In the genomic region with DNA sequence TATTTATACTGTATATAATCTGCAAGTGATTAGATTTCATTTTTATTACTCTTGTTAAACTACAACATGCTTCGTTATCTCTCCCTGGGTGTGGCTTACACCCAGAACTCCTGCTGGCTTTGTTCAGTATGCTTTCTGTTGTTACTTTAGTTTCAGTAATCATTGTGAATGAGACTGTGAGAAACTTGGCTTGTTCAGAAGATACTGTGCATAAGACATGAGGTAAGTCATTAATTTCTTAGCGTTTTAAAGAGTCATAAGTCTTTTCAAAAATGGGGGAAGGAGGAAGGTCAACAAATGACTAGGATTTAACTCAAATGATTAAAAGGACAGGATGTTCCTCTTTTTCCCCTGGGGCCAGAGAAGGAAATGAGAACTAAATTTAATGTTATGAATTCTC, we compare ENCODE assay signal across 10 cellular contexts. TPM values are rescaled to one million over a fixed set of nuclear protein-coding genes. Genes with fewer than 3 reads are reported as not detected.
DNase-seq lines count a peak whose midpoint lies in the region; ATAC-seq and TF ChIP-seq lines count a peak whose summit lies in the region.
"Had no signal": no experiment of that assay in that cellular context is flagged by ENCODE, and none has a peak within 500 bp of the region (broad histone marks: within the 10 kb centered on the region; RNA-seq: fewer than 3 reads in every experiment).

No MANE protein-coding gene starts in this region.

- no peaks in the 10 kb centered on the region for H3K9me3 ChIP-seq in SK-N-SH
- H3K9me3 ChIP-seq: SJSA1 had no signal

- H4K20me1 ChIP-seq in SK-N-SH (ENCODE audit: insufficient read depth), result no peaks in the 10 kb centered on the region

- CTCF ChIA-PET in activated naive CD4-positive, alpha-beta T cell treated with anti-CD3 and anti-CD28 coated beads, Interleukin-2, amount 10 ng/mL, durations not matched to agents 7 days and 5 days (lab: Charles Lee), result interaction anchor here (1.1 to 1.4 kb wide), 2 partner anchors 18 to 112 kb away, joined by 3 to 5 read pairs; no protein-coding TSS in a partner anchor
- CTCF ChIA-PET in SK-N-SH (lab: Yijun Ruan, JAX), result interaction anchor here (2.1 kb wide), 1 partner anchor 112 kb away, joined by 6 read pairs; no protein-coding TSS in a partner anchor

- no peaks in the 10 kb centered on the region for H3K9me2 ChIP-seq in SK-N-SH

- H3K79me2 ChIP-seq in SK-N-SH (ENCODE audit: insufficient read depth), result no peaks in the 10 kb centered on the region

- no peaks in the 10 kb centered on the region for H3K36me3 Mint-ChIP-seq in nephron (ENCODE audit: low read depth)
- H3K36me3 Mint-ChIP-seq in activated naive CD4-positive, alpha-beta T cell treated with anti-CD3 and anti-CD28 coated beads, Interleukin-2, amount 10 ng/mL, durations not matched to agents 7 days and 5 days, result no peaks in the 10 kb centered on the region

- WGBS in SK-N-SH (ENCODE audit: low lambda C conversion rate), result 84% methylated on average over 2 of the region's 2 CpGs

- no peak overlapping the region for H3K27ac ChIP-seq in SK-N-SH (ENCODE audit: low read depth in 2 of 2, low read length in 1 of 2)
- H3K27ac ChIP-seq: SJSA1 had no signal

- H3K4me3 ChIP-seq in SK-N-SH (ENCODE audit: low read depth in 2 of 2, low read length in 1 of 2), result no peak overlapping the region
- H3K4me3 ChIP-seq: SJSA1 had no signal

- H3K9me3 Mint-ChIP-seq in nephron, result no peaks in the 10 kb centered on the region
- H3K9me3 Mint-ChIP-seq in activated naive CD4-positive, alpha-beta T cell treated with anti-CD3 and anti-CD28 coated beads, Interleukin-2, amount 10 ng/mL, durations not matched to agents 7 days and 5 days, result no peaks in the 10 kb centered on the region

- no peak overlapping the region for H3K9ac ChIP-seq in SK-N-SH

- no peaks in the 10 kb centered on the region for H3K36me3 ChIP-seq in SK-N-SH (replicated peaks in 1 of 2; ENCODE audit: control insufficient read depth in 1 of 2, insufficient read depth in 2 of 2, low read length in 1 of 2)
- H3K36me3 ChIP-seq: SJSA1 had no signal

- POLR2A ChIA-PET in SK-N-SH (lab: Yijun Ruan, JAX), result no interaction called here

- H3K27me3 ChIP-seq in SK-N-SH (ENCODE audit: insufficient read depth), result no peaks in the 10 kb centered on the region
- H3K27me3 ChIP-seq: SJSA1 had no signal

- TF ChIP-seq RAD21 in SK-N-SH (IDR thresholded peaks at IDR 0.05; ENCODE audit: low read length), result no peak

- no peak overlapping the region for H2AFZ ChIP-seq in SK-N-SH (ENCODE audit: low read depth)

- peaks cover 43% of the 10 kb centered on the region for H3K4me1 Mint-ChIP-seq in nephron
- H3K4me1 Mint-ChIP-seq in activated naive CD4-positive, alpha-beta T cell treated with anti-CD3 and anti-CD28 coated beads, Interleukin-2, amount 10 ng/mL, durations not matched to agents 7 days and 5 days, result peaks cover 5% of the 10 kb centered on the region

- no peak for TF ChIP-seq CTCF in nephron (IDR thresholded peaks at IDR 0.05; ENCODE audit: unreplicated experiment in 3 of 3)
- no peak for TF ChIP-seq CTCF in SK-N-SH (IDR thresholded peaks at IDR 0.05)

- peak; percentile 73 for DNase-seq in OCI-M1 (lab: John Stamatoyannopoulos, UW)
- DNase-seq in HuH-7.5 (ENCODE audit: low spot score), result no peak
- DNase-seq in activated naive CD4-positive, alpha-beta T cell treated with anti-CD3 and anti-CD28 coated beads, Interleukin-2, amount 10 ng/mL, durations not matched to agents 7 days and 5 days, result no peak
- DNase-seq in SK-N-SH, result no peak
- no peak for DNase-seq in activated gamma-delta T cell (lab: John Stamatoyannopoulos, UW)
- DNase-seq: effector memory CD4-positive, alpha-beta T cell had no signal

- TF ChIP-seq EP300 in SK-N-SH (IDR thresholded peaks at IDR 0.05; ENCODE audit: borderline replicate concordance in 1 of 2, low read depth in 1 of 2, low read length in 1 of 2), result no peak

- H3F3A ChIP-seq in SK-N-SH (replicated peaks; ENCODE audit: insufficient read depth), result no peaks in the 10 kb centered on the region

- peaks cover 0 to 16% of the 10 kb centered on the region in 2 experiments; a peak in 2 of 4 replicates for H3K4me1 ChIP-seq in SK-N-SH (ENCODE audit: control insufficient read depth in 1 of 2, insufficient read depth in 2 of 2, low read depth in 1 of 2, low read length in 1 of 2)

- H3K27me3 Mint-ChIP-seq in nephron (ENCODE audit: low read depth), result no peaks in the 10 kb centered on the region
- H3K27me3 Mint-ChIP-seq in activated naive CD4-positive, alpha-beta T cell treated with anti-CD3 and anti-CD28 coated beads, Interleukin-2, amount 10 ng/mL, durations not matched to agents 7 days and 5 days, result peaks cover 4% of the 10 kb centered on the region

- peak overlapping the region; percentile 57 to 89 (median 85) for H3K27ac Mint-ChIP-seq in nephron
- H3K27ac Mint-ChIP-seq in activated naive CD4-positive, alpha-beta T cell treated with anti-CD3 and anti-CD28 coated beads, Interleukin-2, amount 10 ng/mL, durations not matched to agents 7 days and 5 days, result no peak overlapping the region

- peak overlapping the region in 1 of 3 experiments; percentile 4 for H3K4me3 Mint-ChIP-seq in nephron
- H3K4me3 Mint-ChIP-seq in activated naive CD4-positive, alpha-beta T cell treated with anti-CD3 and anti-CD28 coated beads, Interleukin-2, amount 10 ng/mL, durations not matched to agents 7 days and 5 days, result no peak overlapping the region

- peak; percentile 81 for ATAC-seq in GM18907 (IDR thresholded peaks at IDR 0.05; ENCODE audit: unreplicated experiment)
- ATAC-seq in HG02938 (IDR thresholded peaks at IDR 0.05; ENCODE audit: unreplicated experiment), result peak; percentile 85

- H3K4me2 ChIP-seq in SK-N-SH, result no peak overlapping the region

TF ChIP-seq in SK-N-SH, 30 proteins besides CTCF, POLR2A, EP300 and RAD21:
- TF ChIP-seq, protein P1, sequence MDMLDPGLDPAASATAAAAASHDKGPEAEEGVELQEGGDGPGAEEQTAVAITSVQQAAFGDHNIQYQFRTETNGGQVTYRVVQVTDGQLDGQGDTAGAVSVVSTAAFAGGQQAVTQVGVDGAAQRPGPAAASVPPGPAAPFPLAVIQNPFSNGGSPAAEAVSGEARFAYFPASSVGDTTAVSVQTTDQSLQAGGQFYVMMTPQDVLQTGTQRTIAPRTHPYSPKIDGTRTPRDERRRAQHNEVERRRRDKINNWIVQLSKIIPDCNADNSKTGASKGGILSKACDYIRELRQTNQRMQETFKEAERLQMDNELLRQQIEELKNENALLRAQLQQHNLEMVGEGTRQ (IDR thresholded peaks at IDR 0.05; ENCODE audit: borderline replicate concordance, low read depth, low read length), result no peak
- TF ChIP-seq RXRA (IDR thresholded peaks at IDR 0.05; ENCODE audit: borderline replicate concordance, low read depth) (no peak), JUND (IDR thresholded peaks at IDR 0.05) (no peak), TCF12 (IDR thresholded peaks at IDR 0.05) (no peak), GABPA (IDR thresholded peaks at IDR 0.05; ENCODE audit: low read depth) (no peak), RFX5 (IDR thresholded peaks at IDR 0.05; ENCODE audit: low read length) (no peak), SMC3 (IDR thresholded peaks at IDR 0.05; ENCODE audit: low read depth, low read length) (no peak), FOXM1 (IDR thresholded peaks at IDR 0.05; ENCODE audit: low read depth) (no peak), MXI1 (IDR thresholded peaks at IDR 0.05; ENCODE audit: low read depth, low read length) (no peak), TEAD4 (IDR thresholded peaks at IDR 0.05; ENCODE audit: borderline replicate concordance, insufficient read depth) (no peak), MEF2A (IDR thresholded peaks at IDR 0.05; ENCODE audit: borderline replicate concordance, low read depth) (no peak), NFIC (IDR thresholded peaks at IDR 0.05; ENCODE audit: borderline replicate concordance) (no peak), EZH2phosphoT487 (IDR thresholded peaks at IDR 0.05; ENCODE audit: borderline replicate concordance, low read depth) (no peak), FOXJ3 (CRISPR knock-in tag; IDR thresholded peaks at IDR 0.05) (no peak)
- TF ChIP-seq, protein P2, sequence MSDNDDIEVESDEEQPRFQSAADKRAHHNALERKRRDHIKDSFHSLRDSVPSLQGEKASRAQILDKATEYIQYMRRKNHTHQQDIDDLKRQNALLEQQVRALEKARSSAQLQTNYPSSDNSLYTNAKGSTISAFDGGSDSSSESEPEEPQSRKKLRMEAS (IDR thresholded peaks at IDR 0.05; ENCODE audit: low read depth), result no peak
- TF ChIP-seq, protein P3, sequence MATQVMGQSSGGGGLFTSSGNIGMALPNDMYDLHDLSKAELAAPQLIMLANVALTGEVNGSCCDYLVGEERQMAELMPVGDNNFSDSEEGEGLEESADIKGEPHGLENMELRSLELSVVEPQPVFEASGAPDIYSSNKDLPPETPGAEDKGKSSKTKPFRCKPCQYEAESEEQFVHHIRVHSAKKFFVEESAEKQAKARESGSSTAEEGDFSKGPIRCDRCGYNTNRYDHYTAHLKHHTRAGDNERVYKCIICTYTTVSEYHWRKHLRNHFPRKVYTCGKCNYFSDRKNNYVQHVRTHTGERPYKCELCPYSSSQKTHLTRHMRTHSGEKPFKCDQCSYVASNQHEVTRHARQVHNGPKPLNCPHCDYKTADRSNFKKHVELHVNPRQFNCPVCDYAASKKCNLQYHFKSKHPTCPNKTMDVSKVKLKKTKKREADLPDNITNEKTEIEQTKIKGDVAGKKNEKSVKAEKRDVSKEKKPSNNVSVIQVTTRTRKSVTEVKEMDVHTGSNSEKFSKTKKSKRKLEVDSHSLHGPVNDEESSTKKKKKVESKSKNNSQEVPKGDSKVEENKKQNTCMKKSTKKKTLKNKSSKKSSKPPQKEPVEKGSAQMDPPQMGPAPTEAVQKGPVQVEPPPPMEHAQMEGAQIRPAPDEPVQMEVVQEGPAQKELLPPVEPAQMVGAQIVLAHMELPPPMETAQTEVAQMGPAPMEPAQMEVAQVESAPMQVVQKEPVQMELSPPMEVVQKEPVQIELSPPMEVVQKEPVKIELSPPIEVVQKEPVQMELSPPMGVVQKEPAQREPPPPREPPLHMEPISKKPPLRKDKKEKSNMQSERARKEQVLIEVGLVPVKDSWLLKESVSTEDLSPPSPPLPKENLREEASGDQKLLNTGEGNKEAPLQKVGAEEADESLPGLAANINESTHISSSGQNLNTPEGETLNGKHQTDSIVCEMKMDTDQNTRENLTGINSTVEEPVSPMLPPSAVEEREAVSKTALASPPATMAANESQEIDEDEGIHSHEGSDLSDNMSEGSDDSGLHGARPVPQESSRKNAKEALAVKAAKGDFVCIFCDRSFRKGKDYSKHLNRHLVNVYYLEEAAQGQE (IDR thresholded peaks at IDR 0.05; ENCODE audit: low read depth, low read length), result no peak

RNA-seq across cellular contexts. Expression of a gene that starts 11.6 kb away (rescaled TPM):
- 27.6 and 144 TPM in 2 replicates for polyA plus RNA-seq in SK-N-SH (2012; rRNA removed)
- polyA plus RNA-seq in SK-N-SH (2012; cell fraction: cytosol; rRNA removed), result 39.2 and 59.7 TPM in 2 replicates
- polyA plus RNA-seq in SK-N-SH (2012; cell fraction: nucleus; rRNA removed), result 26.9 and 74.1 TPM in 2 replicates
